Comparison of ENCODE assay signal across 39 cellular contexts in the genomic region with DNA sequence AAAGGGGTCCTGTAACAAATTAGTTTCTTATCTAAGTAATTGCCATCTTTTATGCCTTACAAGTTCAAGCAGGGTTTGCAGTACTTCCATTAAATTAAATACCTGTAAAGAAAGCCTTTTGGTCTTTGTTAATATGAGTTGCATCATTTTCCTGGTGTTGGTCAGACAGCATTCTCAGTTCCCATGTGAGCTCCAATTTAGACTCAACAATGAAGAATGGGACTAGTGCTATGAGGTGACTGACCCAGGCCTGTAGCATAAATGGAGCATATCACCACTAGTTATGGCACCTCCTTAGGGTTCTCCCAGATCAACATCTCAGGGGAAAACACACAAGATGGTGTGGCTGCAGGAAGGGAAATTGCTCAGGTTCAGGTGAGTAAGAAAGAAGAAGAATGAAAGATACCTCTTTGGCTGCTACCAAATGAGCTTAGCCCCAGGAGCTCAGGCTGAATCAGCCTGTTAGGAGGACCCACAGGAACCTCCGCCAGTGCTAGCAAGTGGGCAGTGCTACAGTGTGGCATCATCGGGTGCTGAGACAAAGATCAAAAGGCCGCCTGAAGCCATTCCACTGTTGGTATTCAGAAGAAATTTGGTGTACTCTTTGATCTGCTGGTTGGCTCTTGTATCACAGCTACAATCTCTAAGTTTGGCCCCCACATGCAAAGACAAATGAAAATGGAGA. TPM values are rescaled to one million over a fixed set of nuclear protein-coding genes. Genes with fewer than 3 reads are reported as not detected.
DNase-seq lines count a peak whose midpoint lies in the region; ATAC-seq and TF ChIP-seq lines count a peak whose summit lies in the region.
"Had no signal": no experiment of that assay in that cellular context is flagged by ENCODE, and none has a peak within 500 bp of the region (broad histone marks: within the 10 kb centered on the region; RNA-seq: fewer than 3 reads in every experiment).

No MANE protein-coding gene starts in this region.

- H3K4me1 ChIP-seq in Caco-2 (no peaks in the 10 kb centered on the region), Loucy (ENCODE audit: insufficient read depth, low read length, poor library complexity, severe bottlenecking) (peaks cover 27% of the 10 kb centered on the region)
- H3K4me1 ChIP-seq: BE2C, foreskin keratinocyte had no signal

- H3K4me3 Mint-ChIP-seq in Caco-2 (ENCODE audit: unreplicated experiment) (no peak overlapping the region), nephron (peak overlapping the region; percentile 26 to 53 (median 39)), osteocyte (ENCODE audit: unreplicated experiment) (no peak overlapping the region)
- H3K4me3 Mint-ChIP-seq in activated T-helper 17 cell treated with anti-CD3 and anti-CD28 coated beads, Interleukin-2, amount 50 U/mL, for 72 hours, result no peak overlapping the region
- H3K4me3 Mint-ChIP-seq: activated naive CD4-positive, alpha-beta T cell treated with anti-CD3 and anti-CD28 coated beads for 36 hours had no signal

- H3K4me3 ChIP-seq in Caco-2 (ENCODE audit: low read depth, low read length) (no peak overlapping the region), Loucy (ENCODE audit: low read length, poor library complexity, severe bottlenecking) (no peak overlapping the region)
- H3K4me3 ChIP-seq: adrenal gland, cardiac muscle cell, esophagus muscularis mucosa, GM12878, heart left ventricle, psoas muscle, sigmoid colon, stomach, vagina had no signal

- no peak for ATAC-seq in HG02588 (IDR thresholded peaks at IDR 0.05; ENCODE audit: unreplicated experiment)
- ATAC-seq in activated T-helper 17 cell treated with anti-CD3 and anti-CD28 coated beads, Interleukin-2, amount 50 U/mL, for 72 hours (replicated peaks), result no peak
- ATAC-seq: activated CD4-positive, CD25-positive, alpha-beta regulatory T cell treated with anti-CD3 and anti-CD28 coated beads, Interleukin-2, amount 50 U/mL, for 24 hours; effector memory CD8-positive, alpha-beta T cell; foreskin keratinocyte; GM12878; heart left ventricle; psoas muscle; Right ventricle myocardium inferior; T-helper 17 cell had no signal

- H4K20me1 ChIP-seq in Loucy (ENCODE audit: insufficient read depth, low read length, poor library complexity, severe bottlenecking), result no peaks in the 10 kb centered on the region

- H3K27ac Mint-ChIP-seq in Caco-2 (ENCODE audit: unreplicated experiment) (no peak overlapping the region), nephron (no peak overlapping the region), osteocyte (ENCODE audit: unreplicated experiment) (no peak overlapping the region)
- no peak overlapping the region for H3K27ac Mint-ChIP-seq in activated T-helper 17 cell treated with anti-CD3 and anti-CD28 coated beads, Interleukin-2, amount 50 U/mL, for 72 hours
- H3K27ac Mint-ChIP-seq: activated naive CD4-positive, alpha-beta T cell treated with anti-CD3 and anti-CD28 coated beads for 36 hours; effector memory CD8-positive, alpha-beta T cell; T-helper 17 cell had no signal

- H3K4me1 Mint-ChIP-seq in Caco-2 (ENCODE audit: low read depth, unreplicated experiment) (peaks cover 8% of the 10 kb centered on the region), nephron (peaks cover 11% of the 10 kb centered on the region), osteocyte (ENCODE audit: unreplicated experiment) (peaks cover 11% of the 10 kb centered on the region)
- H3K4me1 Mint-ChIP-seq in activated T-helper 17 cell treated with anti-CD3 and anti-CD28 coated beads, Interleukin-2, amount 50 U/mL, for 72 hours, result peaks cover 16% of the 10 kb centered on the region

- CTCF ChIA-PET in Caco-2 (lab: Charles Lee), result no interaction called here

- in situ Hi-C loops in GM13977 (cut with MboI; ENCODE audit: low pct_unique_long_range_greater_than_20kb, low sequenced_read_pairs, unreplicated experiment), result no loop called here

- H3K9ac ChIP-seq in Loucy (ENCODE audit: low read depth, low read length, poor library complexity, severe bottlenecking), result no peak overlapping the region
- H3K9ac ChIP-seq: SK-N-SH had no signal

- POLR2A ChIA-PET in Caco-2 (lab: Charles Lee), result no interaction called here

- DNase-seq in Caco-2, result peak; percentile 1 to 38
- DNase-seq in dermis blood vessel endothelial cell, result peak; percentile 26
- no peak for DNase-seq in GM13977 (ENCODE audit: low spot score)
- DNase-seq in osteocyte (ENCODE audit: extremely low spot score, unreplicated experiment), result no peak
- DNase-seq: activated CD4-positive, alpha-beta T cell treated with anti-CD3 and anti-CD28 coated beads, Interleukin-2, amount 50 U/mL, for 48 hours; activated naive CD4-positive, alpha-beta T cell treated with anti-CD3 and anti-CD28 coated beads for 36 hours; adrenal gland; BE2C; CD8-positive, alpha-beta memory T cell; cortex of kidney; effector memory CD8-positive, alpha-beta T cell; EL; foreskin keratinocyte; H7; heart left ventricle; midbrain; naive B cell; NCI-H1092; NCI-H1694; NCI-H2171 treated with DMSO at 0.1 percent for 48 hours; NCI-H510A treated with DMSO at 0.1 percent for 48 hours; nucleus accumbens; psoas muscle; sigmoid colon; SK-N-SH; stimulated activated CD4-positive, alpha-beta T cell treated with anti-CD3 and anti-CD28 coated beads, Interleukin-4, amount 100 ng/mL, for 1 hour; stomach; T-helper 17 cell had no signal

- peak overlapping the region; percentile 37; the same call in 1 of the 2 replicates for H2AFZ ChIP-seq in Loucy (ENCODE audit: low read length)

- H3K4me2 ChIP-seq in Loucy (ENCODE audit: low read depth, low read length, poor library complexity, severe bottlenecking), result no peak overlapping the region
- H3K4me2 ChIP-seq: SK-N-SH had no signal

- no peaks in the 10 kb centered on the region for H3K9me3 Mint-ChIP-seq in Caco-2 (ENCODE audit: unreplicated experiment)
- H3K9me3 Mint-ChIP-seq in nephron, result no peaks in the 10 kb centered on the region
- H3K9me3 Mint-ChIP-seq in activated T-helper 17 cell treated with anti-CD3 and anti-CD28 coated beads, Interleukin-2, amount 50 U/mL, for 72 hours, result no peaks in the 10 kb centered on the region
- H3K9me3 Mint-ChIP-seq in osteocyte (ENCODE audit: unreplicated experiment), result no peaks in the 10 kb centered on the region
- H3K9me3 Mint-ChIP-seq: activated naive CD4-positive, alpha-beta T cell treated with anti-CD3 and anti-CD28 coated beads for 36 hours; CD8-positive, alpha-beta memory T cell; effector memory CD8-positive, alpha-beta T cell had no signal

- BruUV-seq in Caco-2 (replicated peaks; lab: Mats Ljungman, UMichigan), result no TSS peak

- H3K79me2 ChIP-seq in Loucy (ENCODE audit: insufficient read depth, low read length), result no peaks in the 10 kb centered on the region

- H3K27me3 ChIP-seq in Caco-2 (replicated peaks; ENCODE audit: control insufficient read depth, insufficient read depth, low read length) (no peaks in the 10 kb centered on the region), Loucy (ENCODE audit: insufficient read depth, low read length, poor library complexity, severe bottlenecking) (no peaks in the 10 kb centered on the region)
- H3K27me3 ChIP-seq: adrenal gland, esophagus muscularis mucosa, sigmoid colon, vagina had no signal

- H3K9me2 ChIP-seq in Loucy (replicated peaks; ENCODE audit: low read depth, low read length), result no peaks in the 10 kb centered on the region
- H3K9me2 ChIP-seq: SK-N-SH had no signal

- no peak for TF ChIP-seq CTCF in Caco-2 (IDR thresholded peaks at IDR 0.05; ENCODE audit: insufficient read depth in 1 of 2, low read depth in 1 of 2, low read length in 1 of 2, severe bottlenecking in 1 of 2, unreplicated experiment in 1 of 2)
- no peak for TF ChIP-seq CTCF in Loucy (conservative IDR thresholded peaks at IDR 0.05; ENCODE audit: low read length)
- TF ChIP-seq CTCF in nephron (IDR thresholded peaks at IDR 0.05; ENCODE audit: unreplicated experiment in 3 of 3), result no peak
- TF ChIP-seq CTCF in GM13977 (IDR thresholded peaks at IDR 0.05; ENCODE audit: extremely low read depth, insufficient read depth, missing control alignments), result no peak
- TF ChIP-seq CTCF in osteocyte (IDR thresholded peaks at IDR 0.05), result no peak

- H3K27me3 Mint-ChIP-seq in Caco-2 (ENCODE audit: insufficient read depth, unreplicated experiment) (peaks cover 15% of the 10 kb centered on the region), nephron (ENCODE audit: low read depth) (peaks cover 38% of the 10 kb centered on the region), osteocyte (ENCODE audit: unreplicated experiment) (peaks cover 80% of the 10 kb centered on the region)
- H3K27me3 Mint-ChIP-seq in activated T-helper 17 cell treated with anti-CD3 and anti-CD28 coated beads, Interleukin-2, amount 50 U/mL, for 72 hours, result peaks cover 5% of the 10 kb centered on the region
- H3K27me3 Mint-ChIP-seq: effector memory CD8-positive, alpha-beta T cell; T-helper 17 cell had no signal

- H3K36me3 Mint-ChIP-seq in Caco-2 (ENCODE audit: insufficient read depth, unreplicated experiment) (no peaks in the 10 kb centered on the region), nephron (ENCODE audit: low read depth) (no peaks in the 10 kb centered on the region), osteocyte (ENCODE audit: unreplicated experiment) (no peaks in the 10 kb centered on the region)
- H3K36me3 Mint-ChIP-seq in activated T-helper 17 cell treated with anti-CD3 and anti-CD28 coated beads, Interleukin-2, amount 50 U/mL, for 72 hours (ENCODE audit: low read depth), result no peaks in the 10 kb centered on the region
- H3K36me3 Mint-ChIP-seq: CD8-positive, alpha-beta memory T cell; naive B cell had no signal

- intact Hi-C loops in Caco-2 (cut with micrococcal nuclease; ENCODE audit: unreplicated experiment), result loop anchor here (10.0 kb wide), 1 partner anchor 151 kb away; no protein-coding TSS in a partner anchor

- H3F3A ChIP-seq in Loucy (ENCODE audit: low read depth), result no peaks in the 10 kb centered on the region

- H3K36me3 ChIP-seq in Caco-2 (ENCODE audit: control insufficient read depth, insufficient read depth, low read length) (no peaks in the 10 kb centered on the region), Loucy (ENCODE audit: insufficient read depth, low read length) (no peaks in the 10 kb centered on the region)
- H3K36me3 ChIP-seq: adrenal gland, BE2C, cardiac muscle cell, esophagus muscularis mucosa, heart left ventricle, sigmoid colon, stomach, vagina had no signal

- no peaks in the 10 kb centered on the region for H3K9me3 ChIP-seq in Caco-2
- H3K9me3 ChIP-seq in Loucy (ENCODE audit: insufficient read depth, low read depth, low read length), result no peaks in the 10 kb centered on the region
- H3K9me3 ChIP-seq: adrenal gland, BE2C, psoas muscle, sigmoid colon, SK-N-SH, vagina had no signal

RNA-seq across cellular contexts. Expression of a gene that starts 1.8 kb away (rescaled TPM):
- total RNA-seq in Caco-2 (2022) (not detected in 2 replicates), dermis blood vessel endothelial cell (not detected in 2 replicates), osteocyte (0.16 and 0.37 TPM in 2 replicates)
- not detected for total RNA-seq in activated T-helper 17 cell treated with anti-CD3 and anti-CD28 coated beads, Interleukin-2, amount 50 U/mL, for 72 hours
- total RNA-seq: activated naive CD4-positive, alpha-beta T cell treated with anti-CD3 and anti-CD28 coated beads for 36 hours; adrenal gland; CD8-positive, alpha-beta memory T cell; esophagus muscularis mucosa; foreskin keratinocyte; GM12878; H7; liver; psoas muscle; Right ventricle myocardium inferior; sigmoid colon; T-helper 17 cell; vagina had no signal

Comparison
In these comparisons a context has a peak if more than half of its experiments do, and no peak if none do; other contexts are left out.
1. DNase-seq: peak in Caco-2 (2 of 2) and dermis blood vessel endothelial cell (single experiment); none in GM13977 (single experiment) and osteocyte (single experiment).
2. H3K4me3 Mint-ChIP-seq: peak in nephron (3 of 3); none in Caco-2 (single experiment), activated T-helper 17 cell treated with anti-CD3 and anti-CD28 coated beads, Interleukin-2, amount 50 U/mL, for 72 hours (single experiment) and osteocyte (single experiment).